8 cellular contexts compared by ENCODE assay signal in genomic region chr14:95515080-95515489, GRCh38. TPM values are rescaled to one million over a fixed set of nuclear protein-coding genes. Genes with fewer than 3 reads are reported as not detected.
DNase-seq lines count a peak whose midpoint lies in the region; ATAC-seq, FAIRE-seq and TF ChIP-seq lines count a peak whose summit lies in the region.

No MANE protein-coding gene starts in this region.

- H3K4me1 Mint-ChIP-seq in endothelial cell (ENCODE audit: unreplicated experiment): peaks cover 4% of the 10 kb centered on the region

- H3K4me1 ChIP-seq in NT2/D1 (ENCODE audit: insufficient read depth, insufficient read length) (peaks cover 5% of the 10 kb centered on the region), mucosa of descending colon (ENCODE audit: low read depth) (peaks cover 30% of the 10 kb centered on the region)

- H3K36me3 Mint-ChIP-seq in endothelial cell (ENCODE audit: low read depth, unreplicated experiment): no peaks in the 10 kb centered on the region

- H3K27ac Mint-ChIP-seq in endothelial cell (ENCODE audit: unreplicated experiment): no peak overlapping the region

- H3K9me3 Mint-ChIP-seq in endothelial cell (ENCODE audit: unreplicated experiment): no peaks in the 10 kb centered on the region

- intact Hi-C loops in mucosa of descending colon (cut with DNase I, micrococcal nuclease): no loop called here

- peaks cover 8% of the 10 kb centered on the region for H3K27me3 Mint-ChIP-seq in endothelial cell (ENCODE audit: unreplicated experiment)

- no peak for TF ChIP-seq CTCF in mucosa of descending colon (IDR thresholded peaks at IDR 0.05)
- no peak for TF ChIP-seq CTCF in endothelial cell (IDR thresholded peaks at IDR 0.05; ENCODE audit: unreplicated experiment)
- no peak for TF ChIP-seq CTCF in WERI-Rb-1 (IDR thresholded peaks at IDR 0.05; ENCODE audit: low read depth, low read length)

- H3K9me3 ChIP-seq in NT2/D1 (ENCODE audit: insufficient read depth, low read length): no peaks in the 10 kb centered on the region
- no peaks in the 10 kb centered on the region for H3K9me3 ChIP-seq in mucosa of descending colon
- H3K9me3 ChIP-seq in WERI-Rb-1 (ENCODE audit: severe bottlenecking): no peaks in the 10 kb centered on the region

- DNase-seq in NCI-H2196 (lab: John Stamatoyannopoulos, UW; ENCODE audit: unreplicated experiment) (peak; percentile 37), NCI-H2196 treated with DMSO at 0.1 percent for 48 hours (lab: John Stamatoyannopoulos, UW; ENCODE audit: unreplicated experiment) (no peak), NT2/D1 (ENCODE audit: low read depth, low spot score) (no peak), dermis microvascular lymphatic vessel endothelial cell (ENCODE audit: low read depth in 2 of 2) (peak; percentile 74 to 88), mucosa of descending colon (peak in 2 of 3 donors; percentile 58 to 74), endothelial cell (ENCODE audit: low spot score) (no peak), WERI-Rb-1 (no peak), urothelium cell line (ENCODE audit: low spot score) (no peak)

- no peak overlapping the region for H3K4me3 Mint-ChIP-seq in endothelial cell (ENCODE audit: unreplicated experiment)

- H3K9ac ChIP-seq in NT2/D1 (ENCODE audit: insufficient read length, low read depth): peak overlapping the region; percentile 42

- no peak overlapping the region for H3K27ac ChIP-seq in WERI-Rb-1

- H3K36me3 ChIP-seq in NT2/D1 (ENCODE audit: insufficient read depth, insufficient read length, low read length) (no peaks in the 10 kb centered on the region), mucosa of descending colon (ENCODE audit: low read depth) (no peaks in the 10 kb centered on the region), WERI-Rb-1 (no peaks in the 10 kb centered on the region)

- H3K4me3 ChIP-seq in NT2/D1 (ENCODE audit: insufficient read length, low read depth) (no peak overlapping the region), mucosa of descending colon (no peak overlapping the region), WERI-Rb-1 (ENCODE audit: low read depth, low read length) (no peak overlapping the region)

- no peak for FAIRE-seq in urothelium cell line (lab: Jason Lieb, UNC)

- ATAC-seq in mucosa of descending colon: no peak

- peaks cover 32% of the 10 kb centered on the region for H3K27me3 ChIP-seq in NT2/D1 (ENCODE audit: insufficient read depth, insufficient read length)
- H3K27me3 ChIP-seq in WERI-Rb-1 (ENCODE audit: insufficient read depth, low read depth, severe bottlenecking): no peaks in the 10 kb centered on the region

RNA-seq across cellular contexts. Expression of gene SYNE3, which starts 1.4 kb away (rescaled TPM):
- total RNA-seq in dermis microvascular lymphatic vessel endothelial cell (9.7 and 17.1 TPM in 2 replicates), mucosa of descending colon (10 to 100 TPM; 13.8 to 16.4 (median 13.9) TPM), endothelial cell (ENCODE audit: unreplicated experiment) (0.62 TPM)

RNA-seq across cellular contexts. Expression of gene GLRX5, which starts 19.8 kb away (rescaled TPM):
- total RNA-seq in dermis microvascular lymphatic vessel endothelial cell (31.6 and 41.7 TPM in 2 replicates), mucosa of descending colon (10 to 100 TPM; 43.9 to 45.8 (median 45.4) TPM), endothelial cell (ENCODE audit: unreplicated experiment) (40.3 TPM)

Comparison
In these comparisons a context has a peak if more than half of its experiments do, and no peak if none do; other contexts are left out.
1. DNase-seq: peak in NCI-H2196 (single experiment), dermis microvascular lymphatic vessel endothelial cell (2 of 2) and mucosa of descending colon (2 of 3); none in NCI-H2196 treated with DMSO at 0.1 percent for 48 hours (single experiment), NT2/D1 (single experiment), endothelial cell (single experiment), WERI-Rb-1 (single experiment) and urothelium cell line (single experiment).